In the genomic region with DNA sequence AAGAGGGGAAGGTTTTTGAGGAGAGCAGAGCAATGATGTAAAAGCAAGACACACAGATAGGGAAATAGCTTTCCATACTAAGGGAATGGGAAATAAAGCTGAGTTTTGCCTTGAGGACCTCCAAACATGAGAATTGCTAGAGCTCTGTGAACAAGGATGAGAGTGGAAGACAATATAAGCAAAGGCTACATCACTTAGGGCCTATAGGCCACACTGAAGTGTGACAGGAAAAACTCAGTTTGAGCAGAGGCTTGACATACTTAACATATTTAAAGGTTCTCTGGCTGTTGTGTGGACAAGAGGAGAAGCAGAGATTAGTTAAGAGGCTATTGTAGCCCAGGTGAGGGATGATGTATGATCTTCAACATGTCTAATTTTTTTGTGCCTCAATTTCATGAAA, we compare ENCODE assay signal across 1 cellular context.
TF ChIP-seq lines count a peak whose summit lies in the region.

No MANE protein-coding gene starts in this region.

TF ChIP-seq in GM12878, 131 proteins besides CTCF, POLR2A, EP300 and RAD21:
- TF ChIP-seq CBX5 (IDR thresholded peaks at IDR 0.05; ENCODE audit: low read depth) (no peak), POLR2AphosphoS5 (IDR thresholded peaks at IDR 0.05; ENCODE audit: low read length) (peak; percentile 48)
